26 cellular contexts compared by ENCODE assay signal in the genomic region with DNA sequence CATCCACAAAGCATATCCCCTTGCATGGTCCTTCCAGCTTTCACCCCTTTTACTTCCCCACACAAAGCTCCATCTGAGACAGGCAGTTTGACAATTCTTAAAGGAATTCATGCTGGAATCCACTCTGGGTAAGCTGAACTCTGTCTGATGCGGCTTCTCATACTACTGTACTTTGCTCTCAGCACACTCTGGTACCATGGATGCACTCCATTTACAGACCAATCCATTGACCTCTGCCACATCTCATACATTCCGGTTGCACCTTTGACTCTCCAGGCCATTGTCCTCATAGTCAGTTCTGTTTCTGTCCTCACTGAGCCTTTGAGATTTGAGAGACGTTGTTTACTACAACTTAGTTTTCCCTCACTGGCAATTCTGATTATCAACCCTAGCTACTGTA. TPM values are rescaled to one million over a fixed set of nuclear protein-coding genes. Genes with fewer than 3 reads are reported as not detected.
DNase-seq lines count a peak whose midpoint lies in the region; ATAC-seq and TF ChIP-seq lines count a peak whose summit lies in the region.
"Had no signal": no experiment of that assay in that cellular context is flagged by ENCODE, and none has a peak within 500 bp of the region (broad histone marks: within the 10 kb centered on the region; RNA-seq: fewer than 3 reads in every experiment).

No MANE protein-coding gene starts in this region.

- no peaks in the 10 kb centered on the region for H3K27me3 ChIP-seq in right atrium auricular region
- H3K27me3 ChIP-seq in psoas muscle (ENCODE audit: insufficient read depth in 3 of 3, low read length in 2 of 3): no peaks in the 10 kb centered on the region
- H3K27me3 ChIP-seq: cardiac muscle cell had no signal

- ATAC-seq in left ventricle myocardium superior (no peak), left lobe of liver (peak; percentile 62), psoas muscle (no peak), HG02610 (IDR thresholded peaks at IDR 0.05; ENCODE audit: unreplicated experiment) (no peak), HG03175 (IDR thresholded peaks at IDR 0.05; ENCODE audit: unreplicated experiment) (no peak), GM21526 (IDR thresholded peaks at IDR 0.05; ENCODE audit: low FRiP score, unreplicated experiment) (no peak)
- ATAC-seq: CD8-positive, alpha-beta T cell; GM12878 had no signal

- TF ChIP-seq CTCF in right atrium auricular region (IDR thresholded peaks at IDR 0.05) (no peak), psoas muscle (IDR thresholded peaks at IDR 0.05) (no peak)

- H3K9me3 ChIP-seq in right atrium auricular region (no peaks in the 10 kb centered on the region), psoas muscle (no peaks in the 10 kb centered on the region)

- no peak for DNase-seq in right atrium auricular region (ENCODE audit: low spot score)
- no peak for DNase-seq in left ventricle myocardium superior
- no peak for DNase-seq in left lobe of liver (ENCODE audit: low spot score)
- no peak for DNase-seq in psoas muscle
- no peak for DNase-seq in foreskin melanocyte
- DNase-seq: 8988T; activated CD4-positive, alpha-beta memory T cell treated with anti-CD3 and anti-CD28 coated beads for 36 hours; activated CD4-positive, CD25-positive, alpha-beta regulatory T cell; activated effector memory CD4-positive, alpha-beta T cell treated with Interleukin-2 at 50 U/mL for 16 hours; AML-193; CD8-positive, alpha-beta T cell; DMS53; hypothalamus; Kasumi-1; NCI-H187; NCI-H748 treated with DMSO at 0.1 percent for 48 hours; occipital lobe; right cardiac atrium; Right ventricle myocardium superior; SW 1271 had no signal

- peaks cover 0 to 16% of the 10 kb centered on the region in 2 donors for H3K4me1 ChIP-seq in right atrium auricular region
- H3K4me1 ChIP-seq in psoas muscle: peaks cover 16% of the 10 kb centered on the region

- H3K4me3 ChIP-seq in right atrium auricular region: no peak overlapping the region
- H3K4me3 ChIP-seq in psoas muscle: no peak overlapping the region
- H3K4me3 ChIP-seq: cardiac muscle cell, GM12878 had no signal

- H3K27ac ChIP-seq in right atrium auricular region (peak overlapping the region; percentile 45 to 75), psoas muscle (peak overlapping the region; percentile 88)

- 93 to 98% (median 94%) methylated on average over 3 of the region's 3 CpGs for WGBS in psoas muscle, 3 donors

- intact Hi-C loops in left ventricle myocardium superior (cut with micrococcal nuclease): no loop called here
- intact Hi-C loops in psoas muscle (cut with DNase I): loop anchor here in 1 of 2 donors (5.0 kb wide), 1 partner anchor 47 kb away; no protein-coding TSS in a partner anchor

- H3K36me3 ChIP-seq in right atrium auricular region: no peaks in the 10 kb centered on the region
- H3K36me3 ChIP-seq in psoas muscle (ENCODE audit: insufficient read depth in 1 of 2, low read depth in 1 of 2): no peaks in the 10 kb centered on the region
- H3K36me3 ChIP-seq: cardiac muscle cell had no signal

RNA-seq across cellular contexts. Expression of a gene that starts 12.2 kb away (rescaled TPM):
- total RNA-seq in right atrium auricular region: under 1 TPM in 1 of 2 donors, not detected in 1; 0.30 TPM
- not detected for total RNA-seq in left ventricle myocardium superior
- total RNA-seq in left lobe of liver: 0.25 TPM
- under 1 TPM in 1 of 4 donors, not detected in 3; 0.22 TPM for total RNA-seq in psoas muscle
- under 1 TPM in 2 of 3 donors, not detected in 1; 0.22 to 0.53 TPM for polyA plus RNA-seq in psoas muscle
- total RNA-seq: activated CD4-positive, alpha-beta memory T cell treated with anti-CD3 and anti-CD28 coated beads for 36 hours; CD8-positive, alpha-beta T cell; lung microvascular endothelial cell; Right ventricle myocardium superior had no signal

RNA-seq across cellular contexts. Expression of a gene that starts 24.0 kb away (rescaled TPM):
- total RNA-seq in right atrium auricular region (1 to 10 TPM; 1.9 to 2.5 TPM), left ventricle myocardium superior (6.0 TPM), left lobe of liver (1.6 TPM), psoas muscle (1 to 10 TPM; 3.2 to 3.9 (median 3.7) TPM)
- polyA plus RNA-seq in psoas muscle: 1 to 10 TPM; 4.0 to 6.0 (median 4.7) TPM

RNA-seq across cellular contexts. Expression of a gene that starts 50.7 kb away (rescaled TPM):
- not detected for total RNA-seq in right atrium auricular region
- total RNA-seq in left ventricle myocardium superior: not detected
- 0.23 TPM for total RNA-seq in left lobe of liver
- total RNA-seq in psoas muscle: under 1 TPM in 2 of 4 donors, not detected in 2; 0.10 to 0.29 TPM
- polyA plus RNA-seq in psoas muscle: under 1 TPM; 0.18 to 0.64 (median 0.35) TPM
- total RNA-seq: occipital lobe, Right ventricle myocardium superior had no signal
